In the genomic region with DNA sequence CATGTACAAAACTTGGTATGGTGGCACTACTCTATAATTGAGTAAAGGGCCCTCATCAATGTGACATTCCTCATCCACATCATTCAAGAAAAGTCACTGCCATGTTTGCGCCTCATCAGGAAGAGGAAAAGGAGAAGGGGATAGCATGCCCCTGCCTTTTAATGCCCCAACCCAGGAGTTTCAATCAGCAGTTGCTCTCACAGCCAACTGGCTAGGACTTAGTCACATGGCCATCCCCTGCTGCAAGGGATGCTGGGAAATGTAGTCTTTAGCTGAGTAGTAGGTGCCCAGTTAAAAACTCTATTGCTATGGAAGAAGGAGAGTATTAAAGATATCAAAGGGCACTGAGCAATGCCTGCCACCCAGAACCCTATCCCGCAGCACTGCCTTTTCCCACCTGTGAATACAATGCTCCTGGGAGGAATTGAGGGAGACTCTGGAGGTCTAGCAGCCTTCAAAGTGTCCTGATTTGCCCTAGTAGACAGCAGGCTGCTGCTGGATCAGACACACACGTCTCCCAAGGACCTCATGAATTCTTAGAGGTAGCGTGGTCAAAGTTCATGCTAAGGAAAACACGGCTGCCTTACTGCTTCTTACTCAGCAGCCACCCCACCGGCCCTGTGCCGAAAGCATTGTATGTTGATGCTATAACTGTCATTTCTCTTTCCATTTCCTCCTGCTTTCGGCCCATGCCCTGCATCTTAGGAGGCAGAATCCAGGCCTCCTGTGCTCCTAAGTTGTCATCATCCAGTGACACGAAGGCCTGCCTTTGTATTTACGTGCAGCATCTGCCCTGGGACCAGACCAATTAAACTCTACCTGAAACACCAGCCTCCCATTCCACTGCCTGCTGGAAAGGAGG, we compare ENCODE assay signal across 20 cellular contexts. TPM values are rescaled to one million over a fixed set of nuclear protein-coding genes. Genes with fewer than 3 reads are reported as not detected.
A peak's percentile ranks its signal among the peaks of the same experiment; 100 is the strongest.
DNase-seq lines count a peak whose midpoint lies in the region; ATAC-seq, FAIRE-seq and TF ChIP-seq lines count a peak whose summit lies in the region.
"Had no signal": no experiment of that assay in that cellular context is flagged by ENCODE, and none has a peak within 500 bp of the region (broad histone marks: within the 10 kb centered on the region; RNA-seq: fewer than 3 reads in every experiment).

No MANE protein-coding gene starts in this region.

- H3K9me3 ChIP-seq in upper lobe of right lung (no peaks in the 10 kb centered on the region), gastroesophageal sphincter (peaks cover 0 to 6% (median 0%) of the 10 kb centered on the region in 3 donors), left lung (peaks cover 0 to 7% of the 10 kb centered on the region in 2 donors)
- H3K9me3 ChIP-seq in effector memory CD4-positive, alpha-beta T cell (ENCODE audit: control insufficient read depth, low read length), result no peaks in the 10 kb centered on the region

- FAIRE-seq in bronchial epithelial cell (lab: Jason Lieb, UNC), result peak; percentile 91

- peak; percentile 53 for ATAC-seq in activated CD4-positive, alpha-beta T cell treated with anti-CD3 and anti-CD28 coated beads for 36 hours
- ATAC-seq in upper lobe of right lung, result peak; percentile 14
- ATAC-seq in gastroesophageal sphincter, result no peak
- ATAC-seq in left lung, result no peak
- ATAC-seq: heart left ventricle; stimulated activated naive CD8-positive, alpha-beta T cell treated with anti-CD3 and anti-CD28 coated beads, Interleukin-15, Interleukin-2, amounts not matched to agents 100 U/mL and 50 U/mL, for 24 hours had no signal

- H3K4me3 Mint-ChIP-seq in activated CD4-positive, alpha-beta T cell treated with anti-CD3 and anti-CD28 coated beads for 36 hours, result no peak overlapping the region
- H3K4me3 Mint-ChIP-seq: activated naive CD4-positive, alpha-beta T cell treated with anti-CD3 and anti-CD28 coated beads, Interleukin-2, amount 50 U/mL, for 24 hours; brain; mesothelial cell of epicardium; neural crest cell had no signal

- H3K4me1 ChIP-seq in upper lobe of right lung (no peaks in the 10 kb centered on the region), gastroesophageal sphincter (peaks cover 0 to under 1% (median 0%) of the 10 kb centered on the region in 3 donors), left lung (no peaks in the 10 kb centered on the region)
- H3K4me1 ChIP-seq in effector memory CD4-positive, alpha-beta T cell (ENCODE audit: control insufficient read depth, insufficient read depth, low read length, poor library complexity, severe bottlenecking), result no peaks in the 10 kb centered on the region

- no peaks in the 10 kb centered on the region for H3K36me3 Mint-ChIP-seq in activated CD4-positive, alpha-beta T cell treated with anti-CD3 and anti-CD28 coated beads for 36 hours (ENCODE audit: low read depth)
- H3K36me3 Mint-ChIP-seq: brain, mesothelial cell of epicardium had no signal

- H3K27ac Mint-ChIP-seq in activated CD4-positive, alpha-beta T cell treated with anti-CD3 and anti-CD28 coated beads for 36 hours, result no peak overlapping the region
- H3K27ac Mint-ChIP-seq: brain, mesothelial cell of epicardium had no signal

- 91 to 94% methylated on average over 3 to 7 of the region's 10 CpGs for WGBS in gastroesophageal sphincter (ENCODE audit: low coverage in 1 of 2), 2 donors

- H3K27me3 ChIP-seq in bronchial epithelial cell (ENCODE audit: control insufficient read depth, insufficient read depth, low read length) (no peaks in the 10 kb centered on the region), upper lobe of right lung (no peaks in the 10 kb centered on the region), gastroesophageal sphincter (peaks cover 69% of the 10 kb centered on the region), left lung (peaks cover 0 to 4% of the 10 kb centered on the region in 2 donors)
- peaks cover 3% of the 10 kb centered on the region for H3K27me3 ChIP-seq in effector memory CD4-positive, alpha-beta T cell (replicated peaks; ENCODE audit: control insufficient read depth, insufficient read depth, low read length, poor library complexity, severe bottlenecking)
- H3K27me3 ChIP-seq: heart left ventricle had no signal

- no peak for TF ChIP-seq EP300 in gastroesophageal sphincter (IDR thresholded peaks at IDR 0.05)

- no peak for DNase-seq in activated CD4-positive, alpha-beta T cell treated with anti-CD3 and anti-CD28 coated beads for 36 hours
- no peak for DNase-seq in activated CD4-positive, alpha-beta T cell treated with anti-CD3 and anti-CD28 coated beads, Interleukin-2, amount 50 U/mL, for 4 hours
- peak; percentile 36 for DNase-seq in NB4 (ENCODE audit: low read depth)
- peak; percentile 31 for DNase-seq in bronchial epithelial cell (ENCODE audit: low read depth)
- DNase-seq in upper lobe of right lung, result no peak
- no peak for DNase-seq in effector memory CD4-positive, alpha-beta T cell
- DNase-seq in left lung, result no peak
- DNase-seq: activated CD4-positive, alpha-beta T cell treated with anti-CD3 and anti-CD28 coated beads for 4 hours; activated T-cell treated with anti-CD3 and anti-CD28 coated beads for 4 hours; dorsolateral prefrontal cortex; heart left ventricle; islet precursor cell; NCI-H1105 treated with DMSO at 0.1 percent for 48 hours; NK-92 treated with Interleukin-12 subunit alpha and Interleukin-12 subunit beta, amount 100 ng/mL, for 24 hours; stimulated activated naive CD8-positive, alpha-beta T cell treated with anti-CD3 and anti-CD28 coated beads, Interleukin-15, Interleukin-2, amounts not matched to agents 100 U/mL and 50 U/mL, for 24 hours had no signal

- H3K9me3 Mint-ChIP-seq in activated CD4-positive, alpha-beta T cell treated with anti-CD3 and anti-CD28 coated beads for 36 hours (ENCODE audit: low read depth), result peaks cover 2% of the 10 kb centered on the region

- intact Hi-C loops in activated CD4-positive, alpha-beta T cell treated with anti-CD3 and anti-CD28 coated beads for 36 hours (cut with DNase I, micrococcal nuclease), result no loop called here
- intact Hi-C loops in upper lobe of right lung (cut with DNase I), result no loop called here
- intact Hi-C loops in left lung (cut with DNase I), result no loop called here

- peaks cover 14% of the 10 kb centered on the region for H3K27me3 Mint-ChIP-seq in activated CD4-positive, alpha-beta T cell treated with anti-CD3 and anti-CD28 coated beads for 36 hours

- no peaks in the 10 kb centered on the region for H3K36me3 ChIP-seq in bronchial epithelial cell (ENCODE audit: control insufficient read depth, insufficient read depth, low read length)
- H3K36me3 ChIP-seq in upper lobe of right lung, result no peaks in the 10 kb centered on the region
- H3K36me3 ChIP-seq in gastroesophageal sphincter, result no peaks in the 10 kb centered on the region
- H3K36me3 ChIP-seq in effector memory CD4-positive, alpha-beta T cell (ENCODE audit: control insufficient read depth, insufficient read depth, low read length), result no peaks in the 10 kb centered on the region
- no peaks in the 10 kb centered on the region for H3K36me3 ChIP-seq in left lung
- H3K36me3 ChIP-seq: heart left ventricle had no signal

- H3K4me1 Mint-ChIP-seq in activated CD4-positive, alpha-beta T cell treated with anti-CD3 and anti-CD28 coated beads for 36 hours, result no peaks in the 10 kb centered on the region
- H3K4me1 Mint-ChIP-seq: activated naive CD4-positive, alpha-beta T cell treated with anti-CD3 and anti-CD28 coated beads, Interleukin-2, amount 50 U/mL, for 24 hours had no signal

- no peak overlapping the region for H3K27ac ChIP-seq in upper lobe of right lung
- no peak overlapping the region for H3K27ac ChIP-seq in gastroesophageal sphincter
- no peak overlapping the region for H3K27ac ChIP-seq in effector memory CD4-positive, alpha-beta T cell (ENCODE audit: insufficient read depth, low read length, poor library complexity, severe bottlenecking)
- H3K27ac ChIP-seq in left lung, result no peak overlapping the region
- H3K27ac ChIP-seq: dorsolateral prefrontal cortex, heart left ventricle had no signal

- TF ChIP-seq POLR2A in NB4 (IDR thresholded peaks at IDR 0.05; ENCODE audit: extremely low read depth, insufficient read length), result no peak
- no peak for TF ChIP-seq POLR2A in gastroesophageal sphincter (IDR thresholded peaks at IDR 0.05)

- CTCF ChIA-PET in activated CD4-positive, alpha-beta T cell treated with anti-CD3 and anti-CD28 coated beads for 36 hours (lab: Charles Lee), result no interaction called here

- POLR2A ChIA-PET in activated CD4-positive, alpha-beta T cell treated with anti-CD3 and anti-CD28 coated beads for 36 hours (lab: Charles Lee), result no interaction called here

- H3K4me3 ChIP-seq in NB4 (ENCODE audit: low read depth, low read length), result no peak overlapping the region
- H3K4me3 ChIP-seq in bronchial epithelial cell (ENCODE audit: low read depth, low read length), result no peak overlapping the region
- H3K4me3 ChIP-seq in upper lobe of right lung, result no peak overlapping the region
- H3K4me3 ChIP-seq in gastroesophageal sphincter, result no peak overlapping the region
- no peak overlapping the region for H3K4me3 ChIP-seq in effector memory CD4-positive, alpha-beta T cell (ENCODE audit: insufficient read depth, low read depth, low read length, poor library complexity, severe bottlenecking)
- H3K4me3 ChIP-seq in left lung, result no peak overlapping the region
- H3K4me3 ChIP-seq: dorsolateral prefrontal cortex, heart left ventricle had no signal

- no peak for TF ChIP-seq CTCF in NB4 (IDR thresholded peaks at IDR 0.05; ENCODE audit: low read depth, low read length)
- no peak for TF ChIP-seq CTCF in bronchial epithelial cell (IDR thresholded peaks at IDR 0.05; ENCODE audit: insufficient read depth, low read length, severe bottlenecking)
- no peak for TF ChIP-seq CTCF in upper lobe of right lung (IDR thresholded peaks at IDR 0.05)
- TF ChIP-seq CTCF in gastroesophageal sphincter (IDR thresholded peaks at IDR 0.05), result no peak
- TF ChIP-seq CTCF in left lung (IDR thresholded peaks at IDR 0.05), result no peak

RNA-seq across cellular contexts. Expression of gene CCND1, which starts 10.7 kb away (rescaled TPM):
- total RNA-seq in activated CD4-positive, alpha-beta T cell treated with anti-CD3 and anti-CD28 coated beads for 36 hours, result under 1 TPM; 0.50 to 0.77 TPM
- total RNA-seq in bronchial epithelial cell (83.8 and 198 TPM in 2 replicates), upper lobe of right lung (283 TPM), gastroesophageal sphincter (100 to 1,000 TPM in 1 of 4 donors, 10 to 100 TPM in 3; 24.1 to 110 (median 51.9) TPM), left lung (100 to 1,000 TPM; 243 to 581 TPM)

RNA-seq across cellular contexts. Expression of gene LTO1, which starts 44.9 kb away (rescaled TPM):
- total RNA-seq in activated CD4-positive, alpha-beta T cell treated with anti-CD3 and anti-CD28 coated beads for 36 hours, result 10 to 100 TPM; 16.8 to 17.8 TPM
- total RNA-seq in bronchial epithelial cell, result 18.2 and 22.7 TPM in 2 replicates
- total RNA-seq in upper lobe of right lung, result 25.7 TPM
- 10 to 100 TPM; 13.7 to 34.4 (median 18.0) TPM for total RNA-seq in gastroesophageal sphincter
- total RNA-seq in left lung, result 10 to 100 TPM; 18.0 to 21.6 TPM

Comparison
In these comparisons a context has a peak if more than half of its experiments do, and no peak if none do; other contexts are left out.
1. ATAC-seq: peak in activated CD4-positive, alpha-beta T cell treated with anti-CD3 and anti-CD28 coated beads for 36 hours (single experiment) and upper lobe of right lung (single experiment); none in gastroesophageal sphincter (single experiment) and left lung (single experiment).
2. DNase-seq: peak in NB4 (single experiment) and bronchial epithelial cell (single experiment); none in activated CD4-positive, alpha-beta T cell treated with anti-CD3 and anti-CD28 coated beads for 36 hours (single experiment), activated CD4-positive, alpha-beta T cell treated with anti-CD3 and anti-CD28 coated beads, Interleukin-2, amount 50 U/mL, for 4 hours (0 of 2), upper lobe of right lung (single experiment), effector memory CD4-positive, alpha-beta T cell (0 of 3) and left lung (0 of 2).
3. RNA of gene CCND1, which starts 10.7 kb away (total RNA-seq): 243 to 581 TPM in left lung, 283 TPM in upper lobe of right lung (single experiment), 83.8 to 198 TPM in bronchial epithelial cell and 24.1 to 110 TPM in gastroesophageal sphincter; 0.50 to 0.77 TPM in activated CD4-positive, alpha-beta T cell treated with anti-CD3 and anti-CD28 coated beads for 36 hours; every median in the first group is over 10 times any median in the second.